14 cellular contexts compared by ENCODE assay signal in genomic region chr13:101649490-101650126, GRCh38.
DNase-seq lines count a peak whose midpoint lies in the region; ATAC-seq and TF ChIP-seq lines count a peak whose summit lies in the region.
"Had no signal": no experiment of that assay in that cellular context is flagged by ENCODE, and none has a peak within 500 bp of the region (broad histone marks: within the 10 kb centered on the region; RNA-seq: fewer than 3 reads in every experiment).

No MANE protein-coding gene starts in this region.

- DNase-seq in HCT116 (ENCODE audit: low read depth, low spot score) (no peak), RWPE2 (ENCODE audit: low spot score) (no peak), fibroblast of villous mesenchyme (ENCODE audit: low read depth) (peak; percentile 93), skeletal muscle cell (ENCODE audit: low read depth) (peak; percentile 84), NCI-H748 treated with DMSO at 0.1 percent for 48 hours (lab: John Stamatoyannopoulos, UW) (no peak), NCI-H2196 (lab: John Stamatoyannopoulos, UW; ENCODE audit: unreplicated experiment) (no peak)
- DNase-seq: activated T-cell treated with anti-CD3 and anti-CD28 coated beads, Interleukin-2, amount 50 U/mL, for 24 hours; H7; naive thymus-derived CD8-positive, alpha-beta T cell; NCI-H1417 treated with DMSO at 0.1 percent for 48 hours; stimulated activated CD4-positive, alpha-beta T cell treated with anti-CD3 and anti-CD28 coated beads, Interleukin-2, amount 100 ng/mL, for 24 hours; stimulated activated naive CD8-positive, alpha-beta T cell treated with anti-CD3 and anti-CD28 coated beads, Interleukin-15, amount 100 ng/mL, for 72 hours had no signal

- no TSS peak for BruUV-seq in HCT116 (replicated peaks; lab: Mats Ljungman, UMichigan)

- H3K27ac ChIP-seq in HCT116 (ENCODE audit: low read depth, low read length) (no peak overlapping the region), RWPE2 (ENCODE audit: poor library complexity, severe bottlenecking) (peak overlapping the region; percentile 94)

- H3K4me3 ChIP-seq in HCT116 (replicated peaks in 1 of 2; ENCODE audit: low read depth in 1 of 2, low read length in 2 of 2) (no peak overlapping the region), RWPE2 (ENCODE audit: severe bottlenecking) (no peak overlapping the region), fibroblast of villous mesenchyme (ENCODE audit: low read depth, low read length) (no peak overlapping the region), skeletal muscle cell (ENCODE audit: low read depth, low read length) (no peak overlapping the region)

- H3K4me1 ChIP-seq in HCT116 (ENCODE audit: control insufficient read depth in 1 of 2, insufficient read depth in 2 of 2, low read length in 2 of 2) (no peaks in the 10 kb centered on the region), RWPE2 (ENCODE audit: insufficient read depth, poor library complexity, severe bottlenecking) (peaks cover 22% of the 10 kb centered on the region)

- CTCF ChIA-PET in HCT116 (lab: Charles Lee), result no interaction called here

- H2AFZ ChIP-seq in HCT116 (ENCODE audit: low read depth, low read length, poor library complexity, severe bottlenecking), result no peak overlapping the region

- RAD21 ChIA-PET in HCT116 (lab: Charles Lee; ENCODE audit: low non-redundant PET in 1 of 2, low total read pairs in 2 of 2, uncharacterized antibody in 2 of 2, unreplicated experiment in 2 of 2), result no interaction called here

- TF ChIP-seq POLR2A in HCT116 (IDR thresholded peaks at IDR 0.05; ENCODE audit: borderline replicate concordance, extremely low read depth, insufficient read depth, insufficient read length), result no peak

- H3K9me3 ChIP-seq in HCT116 (ENCODE audit: control insufficient read depth in 1 of 2, insufficient read depth in 1 of 2, low read depth in 1 of 2, low read length in 2 of 2) (peaks cover 0 to 10% of the 10 kb centered on the region in 2 experiments; a peak in 1 of 4 replicates), RWPE2 (ENCODE audit: severe bottlenecking) (no peaks in the 10 kb centered on the region)

- no peaks in the 10 kb centered on the region for H4K20me1 ChIP-seq in HCT116 (ENCODE audit: insufficient read depth)

- TF ChIP-seq RAD21 in HCT116 (IDR thresholded peaks at IDR 0.05; ENCODE audit: low read depth), result no peak

- no peak overlapping the region for H3K9ac ChIP-seq in HCT116 (ENCODE audit: low read length)

- ATAC-seq in HCT116 (no peak), RWPE2 (ENCODE audit: low read depth) (peak; percentile 94), HG03521 (IDR thresholded peaks at IDR 0.05; ENCODE audit: unreplicated experiment) (no peak), HG03520 (IDR thresholded peaks at IDR 0.05; ENCODE audit: unreplicated experiment) (no peak)
- ATAC-seq: naive thymus-derived CD8-positive, alpha-beta T cell; stimulated activated naive CD8-positive, alpha-beta T cell treated with anti-CD3 and anti-CD28 coated beads, Interleukin-15, amount 100 ng/mL, for 72 hours had no signal

- no peaks in the 10 kb centered on the region for H3K9me2 ChIP-seq in HCT116 (ENCODE audit: insufficient read depth)

- no peak overlapping the region for H3K4me2 ChIP-seq in HCT116 (ENCODE audit: low read length)

- TF ChIP-seq CTCF in HCT116 (IDR thresholded peaks at IDR 0.05 in 2 of 3, conservative IDR thresholded peaks at IDR 0.05 in 1 of 3; ENCODE audit: borderline replicate concordance in 1 of 3, insufficient read depth in 1 of 3, low read depth in 2 of 3, low read length in 2 of 3) (no peak), RWPE2 (IDR thresholded peaks at IDR 0.05; ENCODE audit: poor library complexity, severe bottlenecking) (no peak), fibroblast of villous mesenchyme (IDR thresholded peaks at IDR 0.05; ENCODE audit: insufficient read depth, low read depth, low read length) (no peak)

- intact Hi-C loops in HCT116 (cut with micrococcal nuclease), result no loop called here

- H3K27me3 ChIP-seq in HCT116 (ENCODE audit: insufficient read depth, low read length) (no peaks in the 10 kb centered on the region), RWPE2 (ENCODE audit: insufficient read depth, poor library complexity, severe bottlenecking) (no peaks in the 10 kb centered on the region)

- H3K79me2 ChIP-seq in HCT116 (ENCODE audit: insufficient read depth, low read length), result no peaks in the 10 kb centered on the region

- H3K36me3 ChIP-seq in HCT116 (ENCODE audit: control insufficient read depth in 1 of 2, insufficient read depth in 2 of 2, low read length in 2 of 2), result no peaks in the 10 kb centered on the region
- H3K36me3 ChIP-seq in RWPE2 (ENCODE audit: low read depth), result no peaks in the 10 kb centered on the region

- POLR2A ChIA-PET in HCT116 (lab: Charles Lee), result no interaction called here

TF ChIP-seq in HCT116, 20 proteins besides CTCF, POLR2A, EP300 and RAD21:
- TF ChIP-seq SRF (IDR thresholded peaks at IDR 0.05; ENCODE audit: low read depth), result no peak
- no peak for TF ChIP-seq ZBTB33 (IDR thresholded peaks at IDR 0.05; ENCODE audit: extremely low read depth, insufficient replicate concordance, low read length)
- no peak for TF ChIP-seq JUND (IDR thresholded peaks at IDR 0.05)
- peak; percentile 66 for TF ChIP-seq CEBPB (IDR thresholded peaks at IDR 0.05; ENCODE audit: low read depth)

Comparison
In these comparisons a context has a peak if more than half of its experiments do, and no peak if none do; other contexts are left out.
1. DNase-seq: peak in fibroblast of villous mesenchyme (single experiment) and skeletal muscle cell (single experiment); none in HCT116 (single experiment), RWPE2 (single experiment), NCI-H748 treated with DMSO at 0.1 percent for 48 hours (single experiment) and NCI-H2196 (single experiment).